Comparison of ENCODE assay signal across 23 cellular contexts in the genomic region with DNA sequence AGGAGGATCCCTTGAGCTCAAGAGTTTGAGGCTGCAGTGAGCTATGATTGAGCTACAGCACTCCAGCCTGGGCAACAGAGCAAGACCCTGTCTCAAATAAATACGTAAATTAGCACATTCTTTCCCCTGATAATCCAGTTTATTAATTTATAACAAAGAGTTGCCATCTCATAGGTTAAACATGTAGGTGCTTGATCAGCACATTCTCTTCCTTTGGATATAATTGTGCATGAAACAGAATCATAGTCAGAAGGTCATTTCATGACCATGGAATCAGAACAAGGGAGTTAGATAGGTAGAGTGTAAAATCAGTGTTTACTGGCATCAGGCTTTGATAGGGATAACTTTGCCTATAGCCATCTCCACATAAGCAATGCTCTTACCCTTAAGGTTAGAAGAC.
"Had no signal": no experiment of that assay in that cellular context is flagged by ENCODE, and none has a peak within 500 bp of the region (broad histone marks: within the 10 kb centered on the region; RNA-seq: fewer than 3 reads in every experiment).

No MANE protein-coding gene starts in this region.

- H3K4me3 Mint-ChIP-seq: dendritic cell treated with granulocyte-macrophage colony-stimulating factor and Interleukin-4, amounts not matched to agents 40 ng/mL and 50 ng/mL, for 4 days; effector memory CD8-positive, alpha-beta T cell; endodermal cell; mesothelial cell of epicardium; naive B cell; naive thymus-derived CD8-positive, alpha-beta T cell had no signal

- H3K4me1 Mint-ChIP-seq: endodermal cell had no signal

- H3K27ac Mint-ChIP-seq: dendritic cell treated with granulocyte-macrophage colony-stimulating factor and Interleukin-4, amounts not matched to agents 40 ng/mL and 50 ng/mL, for 4 days; effector memory CD8-positive, alpha-beta T cell; endodermal cell; mesothelial cell of epicardium; naive B cell; naive thymus-derived CD8-positive, alpha-beta T cell had no signal

- FAIRE-seq: endometrium, islet of Langerhans, keratinocyte had no signal

- DNase-seq: cortex of kidney; effector CD8-positive, alpha-beta T cell; endodermal cell; esophagus squamous epithelium; foreskin melanocyte; gastrocnemius medialis; glutamatergic neuron; heart right ventricle; left cardiac atrium; left lung; left ventricle myocardium superior; lower lobe of right lung had no signal

- H3K27ac ChIP-seq: epithelial cell of prostate, esophagus squamous epithelium, gastrocnemius medialis, heart right ventricle, left lung, lower lobe of right lung had no signal

- ATAC-seq: effector memory CD8-positive, alpha-beta T cell; esophagus mucosa; gastrocnemius medialis; heart right ventricle; left cardiac atrium; left lung; left ventricle myocardium superior; lower lobe of right lung; mucosa of descending colon; naive thymus-derived CD8-positive, alpha-beta T cell had no signal

- H3K27me3 ChIP-seq: esophagus squamous epithelium, gastrocnemius medialis, heart right ventricle, left lung had no signal

- H3K9me3 ChIP-seq: esophagus squamous epithelium, gastrocnemius medialis, heart right ventricle, left lung, lower lobe of right lung, mucosa of descending colon had no signal

- H3K4me1 ChIP-seq: left lung, lower lobe of right lung had no signal

- H3K27me3 Mint-ChIP-seq: dendritic cell treated with granulocyte-macrophage colony-stimulating factor and Interleukin-4, amounts not matched to agents 40 ng/mL and 50 ng/mL, for 4 days; effector memory CD8-positive, alpha-beta T cell; naive B cell; naive thymus-derived CD8-positive, alpha-beta T cell had no signal

- H3K4me3 ChIP-seq: esophagus squamous epithelium, gastrocnemius medialis, heart right ventricle, left lung, lower lobe of right lung, mucosa of descending colon had no signal

- H3K9me3 Mint-ChIP-seq: dendritic cell treated with granulocyte-macrophage colony-stimulating factor and Interleukin-4, amounts not matched to agents 40 ng/mL and 50 ng/mL, for 4 days; effector memory CD8-positive, alpha-beta T cell; endodermal cell; mesothelial cell of epicardium; naive B cell; naive thymus-derived CD8-positive, alpha-beta T cell had no signal
